Comparison of ENCODE assay signal across 8 cellular contexts in genomic region chr13:80132741-80133601, GRCh38.
DNase-seq lines count a peak whose midpoint lies in the region; ATAC-seq, FAIRE-seq and TF ChIP-seq lines count a peak whose summit lies in the region.

No MANE protein-coding gene starts in this region.

- peak overlapping the region; percentile 21 to 67 for H3K18ac ChIP-seq in mesenchymal stem cell (ENCODE audit: low read depth in 1 of 2, low read length in 2 of 2)

- no peaks in the 10 kb centered on the region for H3K79me1 ChIP-seq in mesenchymal stem cell (replicated peaks; ENCODE audit: low read length, poor library complexity, severe bottlenecking)

- no peak overlapping the region for H2AFZ ChIP-seq in mesenchymal stem cell (ENCODE audit: low read depth, low read length)

- CTCF ChIA-PET in AG04450 (lab: Charles Lee), result interaction anchor here (0.6 to 2.0 kb wide), 4 partner anchors 9 to 585 kb away, joined by 3 to 12 read pairs (median 3); no protein-coding TSS in a partner anchor

- WGBS in ectodermal cell, 2 experiments, result 26 to 30% methylated on average over 11 of the region's 11 CpGs
- WGBS in mesenchymal stem cell, result 0% methylated on average over 9 of the region's 11 CpGs

- H3K4me3 ChIP-seq in AG04450 (ENCODE audit: low read depth, low read length) (peak overlapping the region; percentile 44), ectodermal cell (ENCODE audit: insufficient read depth, low read depth, low read length) (no peak overlapping the region), mesenchymal stem cell (ENCODE audit: insufficient read depth in 1 of 2, low read depth in 1 of 2, low read length in 2 of 2) (peak overlapping the region in 1 of 2 experiments; percentile 68)

- no peaks in the 10 kb centered on the region for H3K36me3 ChIP-seq in ectodermal cell (ENCODE audit: control insufficient read depth, insufficient read depth, low read length)
- H3K36me3 ChIP-seq in mesenchymal stem cell (ENCODE audit: control insufficient read depth in 1 of 2, insufficient read depth in 2 of 2, low read depth in 1 of 2, low read length in 2 of 2), result no peaks in the 10 kb centered on the region

- FAIRE-seq in urothelium cell line (lab: Jason Lieb, UNC) (no peak), GM12891 (lab: Jason Lieb, UNC) (no peak)

- H3K14ac ChIP-seq in mesenchymal stem cell (ENCODE audit: low read length in 2 of 2), result no peak overlapping the region

- peak overlapping the region; percentile 89 for H3K9ac ChIP-seq in mesenchymal stem cell (ENCODE audit: low read length)

- no peaks in the 10 kb centered on the region for H3K9me3 ChIP-seq in AG04450 (ENCODE audit: control insufficient read depth, insufficient read depth, low read length)
- H3K9me3 ChIP-seq in ectodermal cell (ENCODE audit: control insufficient read depth, low read length), result no peaks in the 10 kb centered on the region
- H3K9me3 ChIP-seq in mesenchymal stem cell (ENCODE audit: control insufficient read depth, low read length), result no peaks in the 10 kb centered on the region

- H3K27ac ChIP-seq in AG04450 (ENCODE audit: low read depth, low read length) (peak overlapping the region; percentile 43), ectodermal cell (ENCODE audit: insufficient read depth, low read depth, low read length, poor library complexity, severe bottlenecking) (peak overlapping the region; percentile 30), mesenchymal stem cell (ENCODE audit: low read length, poor library complexity, severe bottlenecking) (peak overlapping the region; percentile 59)

- no peak overlapping the region for H2BK12ac ChIP-seq in mesenchymal stem cell (ENCODE audit: low read length in 2 of 2)

- H4K8ac ChIP-seq in mesenchymal stem cell (ENCODE audit: low read length), result no peak overlapping the region

- H3K23ac ChIP-seq in mesenchymal stem cell (ENCODE audit: low read length in 2 of 2), result no peak overlapping the region

- no peak overlapping the region for H2BK5ac ChIP-seq in mesenchymal stem cell (ENCODE audit: low read depth, low read length, poor library complexity, severe bottlenecking)

- no peak overlapping the region for H2BK15ac ChIP-seq in mesenchymal stem cell (ENCODE audit: low read depth, poor library complexity, severe bottlenecking)

- no peak overlapping the region for H2BK120ac ChIP-seq in mesenchymal stem cell (ENCODE audit: low read depth, low read length)

- TF ChIP-seq CTCF in AG04450 (IDR thresholded peaks at IDR 0.05; ENCODE audit: low read depth, low read length), result 0 out of 2 replicates have a peak, but pooled peaks have one; percentile 1

- H3K4me1 ChIP-seq in ectodermal cell (ENCODE audit: control insufficient read depth, insufficient read depth, low read length), result peaks cover 37% of the 10 kb centered on the region
- peaks cover 1% of the 10 kb centered on the region for H3K4me1 ChIP-seq in mesenchymal stem cell (ENCODE audit: control insufficient read depth, insufficient read depth, low read depth, low read length)

- no peak for DNase-seq in AG04450 (ENCODE audit: low read depth, low spot score)
- DNase-seq in NCI-H226, result peak; percentile 77
- DNase-seq in mesenchymal stem cell, result peak; percentile 93
- peak; percentile 22 for DNase-seq in urothelium cell line (ENCODE audit: low spot score)
- no peak for DNase-seq in GM12891 (ENCODE audit: insufficient read length, low spot score)
- no peak for DNase-seq in activated effector memory CD4-positive, alpha-beta T cell treated with Interleukin-2 at 50 U/mL for 16 hours

- H3K27me3 ChIP-seq in AG04450 (ENCODE audit: control insufficient read depth, insufficient read depth, low read length) (no peaks in the 10 kb centered on the region), ectodermal cell (ENCODE audit: control insufficient read depth, insufficient read depth, low read length, poor library complexity, severe bottlenecking) (no peaks in the 10 kb centered on the region), mesenchymal stem cell (ENCODE audit: control insufficient read depth in 1 of 2, insufficient read depth in 1 of 2, low read length in 2 of 2) (no peaks in the 10 kb centered on the region)

- peak overlapping the region; percentile 40 for H3K4me2 ChIP-seq in mesenchymal stem cell (ENCODE audit: low read length, poor library complexity, severe bottlenecking)

- POLR2A ChIA-PET in AG04450 (lab: Yijun Ruan, JAX), result interaction anchor here (0.7 to 1.2 kb wide), 2 partner anchors 12 to 105 kb away, joined by 3 to 5 read pairs; no protein-coding TSS in a partner anchor

- no peak overlapping the region for H4K91ac ChIP-seq in mesenchymal stem cell (ENCODE audit: low read length)

- no peak overlapping the region for H3K4ac ChIP-seq in mesenchymal stem cell (ENCODE audit: low read depth in 1 of 2, low read length in 2 of 2)

- H2AK5ac ChIP-seq in mesenchymal stem cell (ENCODE audit: low read length, severe bottlenecking), result no peak overlapping the region

- TF ChIP-seq POLR2A in GM12891 (IDR thresholded peaks at IDR 0.05; ENCODE audit: low read depth, low read length), result no peak

- no peak for ATAC-seq in GM18520 (IDR thresholded peaks at IDR 0.05; ENCODE audit: unreplicated experiment)

TF ChIP-seq in GM12891, 5 proteins besides CTCF, POLR2A, EP300 and RAD21:
- TF ChIP-seq PAX5 (IDR thresholded peaks at IDR 0.05; ENCODE audit: insufficient read depth, low read length, severe bottlenecking), result no peak
- TF ChIP-seq POLR2AphosphoS5 (IDR thresholded peaks at IDR 0.05; ENCODE audit: low read depth, low read length), result no peak
TF ChIP-seq in GM12891: peak in this region for 0.

Comparison
In these comparisons a context has a peak if more than half of its experiments do, and no peak if none do; other contexts are left out.
1. DNase-seq: peak in NCI-H226 (single experiment), mesenchymal stem cell (single experiment) and urothelium cell line (single experiment); none in AG04450 (single experiment), GM12891 (single experiment) and activated effector memory CD4-positive, alpha-beta T cell treated with Interleukin-2 at 50 U/mL for 16 hours (single experiment).
2. Peak in every context shown above with its lines, with median percentiles within 50 percentile points of each other: H3K27ac ChIP-seq.